ENCODE assay signal across 18 cellular contexts in genomic region chr12:89762498-89763170, GRCh38. TPM values are rescaled to one million over a fixed set of nuclear protein-coding genes. Genes with fewer than 3 reads are reported as not detected.
A peak's percentile ranks its signal among the peaks of the same experiment; 100 is the strongest.
DNase-seq lines count a peak whose midpoint lies in the region; ATAC-seq and FAIRE-seq lines count a peak whose summit lies in the region.
"Had no signal": no experiment of that assay in that cellular context is flagged by ENCODE, and none has a peak within 500 bp of the region (broad histone marks: within the 10 kb centered on the region; RNA-seq: fewer than 3 reads in every experiment).

No MANE protein-coding gene starts in this region.

- H3K36me3 Mint-ChIP-seq in activated T-helper 17 cell treated with anti-CD3 and anti-CD28 coated beads, Interleukin-2, amount 50 U/mL, for 72 hours (ENCODE audit: low read depth), result no peaks in the 10 kb centered on the region

- peaks cover 23% of the 10 kb centered on the region for H3K4me1 Mint-ChIP-seq in activated T-helper 17 cell treated with anti-CD3 and anti-CD28 coated beads, Interleukin-2, amount 50 U/mL, for 72 hours
- H3K4me1 Mint-ChIP-seq: neural crest cell had no signal

- DNase-seq in GM19239 (ENCODE audit: insufficient read length, low spot score) (no peak), frontal cortex (ENCODE audit: low spot score in 2 of 2) (no peak)
- DNase-seq in stimulated activated naive CD8-positive, alpha-beta T cell treated with anti-CD3 and anti-CD28 coated beads, Interleukin-15, Interleukin-2, amounts not matched to agents 100 U/mL and 50 U/mL, for 24 hours, result no peak
- no peak for DNase-seq in stimulated activated CD4-positive, alpha-beta T cell treated with anti-CD3 and anti-CD28 coated beads, Interleukin-4, amount 100 ng/mL, for 1 hour
- DNase-seq in stimulated activated CD4-positive, alpha-beta T cell treated with anti-CD3 and anti-CD28 coated beads, Interleukin-12 subunit alpha, Interleukin-12 subunit beta, amount 100 ng/mL, for 4 hours, result no peak
- DNase-seq: activated CD4-positive, alpha-beta T cell treated with anti-CD3 and anti-CD28 coated beads for 4 hours; anterior cingulate cortex; CD4-positive, alpha-beta memory T cell; left ventricle myocardium superior; NCI-H1436 treated with DMSO at 0.1 percent for 48 hours; NCI-H446; stimulated activated naive CD4-positive, alpha-beta T cell treated with Interleukin-2 at 50 U/mL for 16 hours; T-helper 1 cell had no signal

- no peaks in the 10 kb centered on the region for H3K27me3 Mint-ChIP-seq in activated T-helper 17 cell treated with anti-CD3 and anti-CD28 coated beads, Interleukin-2, amount 50 U/mL, for 72 hours
- H3K27me3 Mint-ChIP-seq: CD4-positive, alpha-beta memory T cell had no signal

- no peak overlapping the region for H3K4me3 Mint-ChIP-seq in activated T-helper 17 cell treated with anti-CD3 and anti-CD28 coated beads, Interleukin-2, amount 50 U/mL, for 72 hours
- H3K4me3 Mint-ChIP-seq: neural crest cell had no signal

- peak overlapping the region; percentile 46 for H3K27ac Mint-ChIP-seq in activated T-helper 17 cell treated with anti-CD3 and anti-CD28 coated beads, Interleukin-2, amount 50 U/mL, for 72 hours

- H3K9me3 Mint-ChIP-seq in activated T-helper 17 cell treated with anti-CD3 and anti-CD28 coated beads, Interleukin-2, amount 50 U/mL, for 72 hours, result peaks cover 8% of the 10 kb centered on the region
- H3K9me3 Mint-ChIP-seq: neural crest cell had no signal

- peak; percentile 66 for FAIRE-seq in GM19239 (lab: Jason Lieb, UNC)
- FAIRE-seq in frontal cortex (lab: Jason Lieb, UNC), result no peak

- ATAC-seq in HG03565 (IDR thresholded peaks at IDR 0.05; ENCODE audit: unreplicated experiment), result peak; percentile 34
- peak; percentile 73 for ATAC-seq in activated T-helper 17 cell treated with anti-CD3 and anti-CD28 coated beads, Interleukin-2, amount 50 U/mL, for 72 hours (replicated peaks)
- peak; percentile 32 for ATAC-seq in stimulated activated naive CD8-positive, alpha-beta T cell treated with anti-CD3 and anti-CD28 coated beads, Interleukin-15, Interleukin-2, amounts not matched to agents 100 U/mL and 50 U/mL, for 24 hours
- ATAC-seq: esophagus mucosa, left ventricle myocardium superior, sciatic nerve had no signal

RNA-seq across cellular contexts. Expression of gene ATP2B1, which starts 54.0 kb away (rescaled TPM):
- total RNA-seq in activated T-helper 17 cell treated with anti-CD3 and anti-CD28 coated beads, Interleukin-2, amount 50 U/mL, for 72 hours, result 10 to 100 TPM; 21.1 to 27.0 TPM
- total RNA-seq in frontal cortex, result 248 TPM
